20 cellular contexts compared by ENCODE assay signal in genomic region chr6:159061146-159061545, GRCh38. TPM values are rescaled to one million over a fixed set of nuclear protein-coding genes. Genes with fewer than 3 reads are reported as not detected.
DNase-seq lines count a peak whose midpoint lies in the region; ATAC-seq and TF ChIP-seq lines count a peak whose summit lies in the region.
"Had no signal": no experiment of that assay in that cellular context is flagged by ENCODE, and none has a peak within 500 bp of the region (broad histone marks: within the 10 kb centered on the region; RNA-seq: fewer than 3 reads in every experiment).

No MANE protein-coding gene starts in this region.

- no peak for TF ChIP-seq EP300 in sigmoid colon (IDR thresholded peaks at IDR 0.05)

- no peaks in the 10 kb centered on the region for H3K9me3 Mint-ChIP-seq in stimulated activated naive CD8-positive, alpha-beta T cell treated with anti-CD3 and anti-CD28 coated beads, Interleukin-15, Interleukin-2, amounts not matched to agents 100 ng/mL and 50 ng/mL, for 24 hours
- peaks cover 9% of the 10 kb centered on the region for H3K9me3 Mint-ChIP-seq in activated CD8-positive, alpha-beta T cell treated with anti-CD3 and anti-CD28 coated beads for 36 hours
- H3K9me3 Mint-ChIP-seq in immature natural killer cell = no peaks in the 10 kb centered on the region
- H3K9me3 Mint-ChIP-seq: GM23338 had no signal

- CTCF ChIA-PET in activated CD8-positive, alpha-beta T cell treated with anti-CD3 and anti-CD28 coated beads for 36 hours (lab: Charles Lee) = interaction anchor here (1.1 to 1.8 kb wide), 2 partner anchors 16 to 43 kb away, joined by 3 to 7 read pairs; no protein-coding TSS in a partner anchor

- H3K4me3 Mint-ChIP-seq in stimulated activated naive CD8-positive, alpha-beta T cell treated with anti-CD3 and anti-CD28 coated beads, Interleukin-15, Interleukin-2, amounts not matched to agents 100 ng/mL and 50 ng/mL, for 24 hours = no peak overlapping the region
- no peak overlapping the region for H3K4me3 Mint-ChIP-seq in activated CD8-positive, alpha-beta T cell treated with anti-CD3 and anti-CD28 coated beads for 36 hours
- H3K4me3 Mint-ChIP-seq in immature natural killer cell = peak overlapping the region in 2 of 5 donors; percentile 76 to 78
- H3K4me3 Mint-ChIP-seq: GM23338 had no signal

- WGBS in sigmoid colon, 2 donors = 86 to 88% methylated on average over 7 of the region's 7 CpGs
- WGBS in prostate gland = 81% methylated on average over 7 of the region's 7 CpGs

- no peak for DNase-seq in stimulated activated naive CD8-positive, alpha-beta T cell treated with anti-CD3 and anti-CD28 coated beads, Interleukin-15, Interleukin-2, amounts not matched to agents 100 U/mL and 50 U/mL, for 24 hours
- no peak for DNase-seq in activated CD8-positive, alpha-beta T cell treated with anti-CD3 and anti-CD28 coated beads for 36 hours
- DNase-seq in immature natural killer cell (no peak), upper lobe of right lung (no peak), sigmoid colon (no peak), prostate gland (ENCODE audit: low spot score) (no peak)
- DNase-seq: activated CD4-positive, alpha-beta T cell treated with anti-CD3 and anti-CD28 coated beads, Interleukin-2, amount 50 U/mL, for 1 hour; cerebellar nuclear complex; effector CD8-positive, alpha-beta T cell; midbrain; NCI-H2029 treated with DMSO at 0.1 percent for 48 hours; NCI-H446; retina; tibial artery had no signal

- H3K27me3 ChIP-seq in upper lobe of right lung (peaks cover 4% of the 10 kb centered on the region), sigmoid colon (no peaks in the 10 kb centered on the region), prostate gland (replicated peaks; ENCODE audit: insufficient read depth) (no peaks in the 10 kb centered on the region)
- H3K27me3 ChIP-seq: ascending aorta had no signal

- H3K36me3 ChIP-seq in upper lobe of right lung = no peaks in the 10 kb centered on the region
- H3K36me3 ChIP-seq in sigmoid colon = no peaks in the 10 kb centered on the region
- no peaks in the 10 kb centered on the region for H3K36me3 ChIP-seq in prostate gland
- H3K36me3 ChIP-seq: ascending aorta, tibial artery had no signal

- peaks cover 100% of the 10 kb centered on the region for H3K4me1 Mint-ChIP-seq in stimulated activated naive CD8-positive, alpha-beta T cell treated with anti-CD3 and anti-CD28 coated beads, Interleukin-15, Interleukin-2, amounts not matched to agents 100 ng/mL and 50 ng/mL, for 24 hours (ENCODE audit: low read depth)
- peaks cover 98% of the 10 kb centered on the region for H3K4me1 Mint-ChIP-seq in activated CD8-positive, alpha-beta T cell treated with anti-CD3 and anti-CD28 coated beads for 36 hours (ENCODE audit: low read depth)
- peaks cover 89 to 94% of the 10 kb centered on the region in 2 donors for H3K4me1 Mint-ChIP-seq in immature natural killer cell

- POLR2A ChIA-PET in activated CD8-positive, alpha-beta T cell treated with anti-CD3 and anti-CD28 coated beads for 36 hours (lab: Charles Lee) = interaction anchor here (1.4 to 19.9 kb wide), 4 partner anchors 9 to 39 kb away, joined by 3 to 327 read pairs (median 110); partner anchors contain the start of gene TAGAP

- TF ChIP-seq POLR2A in sigmoid colon (IDR thresholded peaks at IDR 0.05) (no peak), prostate gland (IDR thresholded peaks at IDR 0.05) (no peak)

- no peak for ATAC-seq in stimulated activated naive CD8-positive, alpha-beta T cell treated with anti-CD3 and anti-CD28 coated beads, Interleukin-15, Interleukin-2, amounts not matched to agents 100 U/mL and 50 U/mL, for 24 hours
- no peak for ATAC-seq in activated CD8-positive, alpha-beta T cell treated with anti-CD3 and anti-CD28 coated beads for 36 hours
- ATAC-seq in upper lobe of right lung (no peak), HG02610 (IDR thresholded peaks at IDR 0.05; ENCODE audit: unreplicated experiment) (no peak)
- ATAC-seq: GM23338 had no signal

- intact Hi-C loops in activated CD8-positive, alpha-beta T cell treated with anti-CD3 and anti-CD28 coated beads for 36 hours (cut with micrococcal nuclease) = no loop called here
- intact Hi-C loops in upper lobe of right lung (cut with DNase I) = no loop called here
- intact Hi-C loops in sigmoid colon (cut with DNase I) = no loop called here
- intact Hi-C loops in prostate gland (cut with DNase I) = no loop called here

- H3K27ac Mint-ChIP-seq in stimulated activated naive CD8-positive, alpha-beta T cell treated with anti-CD3 and anti-CD28 coated beads, Interleukin-15, Interleukin-2, amounts not matched to agents 100 ng/mL and 50 ng/mL, for 24 hours = peak overlapping the region; percentile 75
- peak overlapping the region; percentile 95 for H3K27ac Mint-ChIP-seq in activated CD8-positive, alpha-beta T cell treated with anti-CD3 and anti-CD28 coated beads for 36 hours
- peak overlapping the region; percentile 92 to 100 (median 98) for H3K27ac Mint-ChIP-seq in immature natural killer cell
- H3K27ac Mint-ChIP-seq: GM23338 had no signal

- H3K27me3 Mint-ChIP-seq in stimulated activated naive CD8-positive, alpha-beta T cell treated with anti-CD3 and anti-CD28 coated beads, Interleukin-15, Interleukin-2, amounts not matched to agents 100 ng/mL and 50 ng/mL, for 24 hours = no peaks in the 10 kb centered on the region
- H3K27me3 Mint-ChIP-seq in activated CD8-positive, alpha-beta T cell treated with anti-CD3 and anti-CD28 coated beads for 36 hours = no peaks in the 10 kb centered on the region
- peaks cover 0 to 9% (median 4%) of the 10 kb centered on the region in 3 donors for H3K27me3 Mint-ChIP-seq in immature natural killer cell (ENCODE audit: low read depth in 3 of 3)

- peak overlapping the region; percentile 64 for H3K27ac ChIP-seq in upper lobe of right lung
- no peak overlapping the region for H3K27ac ChIP-seq in sigmoid colon
- no peak overlapping the region for H3K27ac ChIP-seq in prostate gland
- H3K27ac ChIP-seq: ascending aorta, KMS-11, tibial artery had no signal

- no peak for TF ChIP-seq CTCF in activated CD8-positive, alpha-beta T cell treated with anti-CD3 and anti-CD28 coated beads for 36 hours (IDR thresholded peaks at IDR 0.05)
- TF ChIP-seq CTCF in upper lobe of right lung (IDR thresholded peaks at IDR 0.05) (no peak), sigmoid colon (IDR thresholded peaks at IDR 0.05) (no peak), prostate gland (IDR thresholded peaks at IDR 0.05) (no peak)

- H3K9me3 ChIP-seq in upper lobe of right lung (no peaks in the 10 kb centered on the region), sigmoid colon (peaks cover 0 to 2% (median 0%) of the 10 kb centered on the region in 4 donors), prostate gland (no peaks in the 10 kb centered on the region)
- H3K9me3 ChIP-seq: tibial artery had no signal

- H3K4me3 ChIP-seq in upper lobe of right lung = no peak overlapping the region
- no peak overlapping the region for H3K4me3 ChIP-seq in sigmoid colon
- H3K4me3 ChIP-seq in prostate gland = no peak overlapping the region
- H3K4me3 ChIP-seq: ascending aorta, GM23338, tibial artery had no signal

- no peaks in the 10 kb centered on the region for H3K36me3 Mint-ChIP-seq in stimulated activated naive CD8-positive, alpha-beta T cell treated with anti-CD3 and anti-CD28 coated beads, Interleukin-15, Interleukin-2, amounts not matched to agents 100 ng/mL and 50 ng/mL, for 24 hours (ENCODE audit: low read depth)
- H3K36me3 Mint-ChIP-seq in activated CD8-positive, alpha-beta T cell treated with anti-CD3 and anti-CD28 coated beads for 36 hours (ENCODE audit: low read depth) = peaks cover 17% of the 10 kb centered on the region
- H3K36me3 Mint-ChIP-seq in immature natural killer cell = no peaks in the 10 kb centered on the region

- peaks cover 15% of the 10 kb centered on the region for H3K4me1 ChIP-seq in upper lobe of right lung
- H3K4me1 ChIP-seq in sigmoid colon = peaks cover 0 to 9% (median 2%) of the 10 kb centered on the region in 4 donors
- H3K4me1 ChIP-seq in prostate gland (replicated peaks) = no peaks in the 10 kb centered on the region
- H3K4me1 ChIP-seq: ascending aorta, tibial artery had no signal

RNA-seq across cellular contexts. Expression of gene TAGAP, which starts 16.4 kb away (rescaled TPM):
- 100 to 1,000 TPM; 112 to 113 TPM for total RNA-seq in activated CD8-positive, alpha-beta T cell treated with anti-CD3 and anti-CD28 coated beads for 36 hours
- polyA plus RNA-seq in immature natural killer cell (100 to 1,000 TPM in 1 of 3 donors, 10 to 100 TPM in 2; 63.6 to 114 (median 84.4) TPM), sigmoid colon (10 to 100 TPM in 1 of 3 donors, 1 to 10 TPM in 2; 1.2 to 13.6 (median 1.8) TPM)
- total RNA-seq in upper lobe of right lung (12.9 TPM), sigmoid colon (1 to 10 TPM; 1.2 to 1.8 (median 1.5) TPM), prostate gland (1 to 10 TPM; 2.6 to 4.8 TPM)
- total RNA-seq: glomerular endothelial cell, GM23338 had no signal
- polyA plus RNA-seq: GM23338 had no signal
